Comparison of ENCODE assay signal across 8 cellular contexts in the genomic region with DNA sequence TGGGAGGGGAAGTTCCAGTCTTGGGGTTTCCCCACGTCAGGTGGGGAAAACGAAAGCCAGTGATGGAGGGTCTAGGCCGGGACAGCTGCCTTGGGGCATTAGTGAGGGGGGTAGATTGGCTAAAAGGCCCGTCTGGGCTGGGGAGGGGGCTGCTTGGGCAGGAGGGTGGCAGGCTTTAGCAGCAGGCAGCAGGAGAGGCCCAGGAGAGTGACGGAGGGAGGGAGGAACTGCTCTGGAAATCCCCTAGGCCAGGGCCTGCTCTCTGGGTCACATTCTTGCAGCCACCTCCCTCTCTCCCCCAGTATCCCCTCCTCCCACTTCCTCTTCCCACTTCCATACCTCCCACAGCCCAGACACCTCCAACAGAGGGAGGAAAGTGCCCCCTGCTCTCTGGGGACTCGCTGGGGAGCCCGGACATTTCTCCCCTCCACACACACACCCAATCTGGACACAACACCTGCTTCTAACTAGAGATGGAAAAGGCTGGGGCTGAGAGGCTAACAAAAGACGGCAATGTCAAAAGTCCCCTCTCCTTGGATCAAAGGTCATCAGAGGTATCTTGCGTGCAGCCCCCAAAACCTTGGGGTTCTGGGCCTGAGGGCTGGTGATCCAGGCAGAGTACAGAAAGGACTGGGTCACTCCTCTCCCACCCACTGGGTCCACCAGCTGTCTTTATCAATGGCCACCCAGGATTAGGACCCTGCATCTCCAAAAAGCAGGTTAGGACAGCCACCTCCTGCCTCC. TPM values are rescaled to one million over a fixed set of nuclear protein-coding genes. Genes with fewer than 3 reads are reported as not detected.
A peak's percentile ranks its signal among the peaks of the same experiment; 100 is the strongest.
DNase-seq lines count a peak whose midpoint lies in the region; ATAC-seq and TF ChIP-seq lines count a peak whose summit lies in the region.

No MANE protein-coding gene starts in this region.

- H3K4me1 Mint-ChIP-seq in MCF 10A (ENCODE audit: insufficient read depth, unreplicated experiment): peaks cover 23% of the 10 kb centered on the region

- no peaks in the 10 kb centered on the region for H3K27me3 Mint-ChIP-seq in MCF 10A (ENCODE audit: insufficient read depth, unreplicated experiment)

- no peaks in the 10 kb centered on the region for H3K36me3 Mint-ChIP-seq in MCF 10A (ENCODE audit: insufficient read depth, unreplicated experiment)

- no peak overlapping the region for H3K27ac ChIP-seq in mesendoderm (ENCODE audit: low read depth, low read length)

- no TSS peak for BruUV-seq in MCF 10A (replicated peaks; lab: Mats Ljungman, UMichigan)

- peak overlapping the region; percentile 13 for H3K4me2 ChIP-seq in mesendoderm (ENCODE audit: low read length)

- no peak overlapping the region for H2BK5ac ChIP-seq in mesendoderm (ENCODE audit: low read length)

- ATAC-seq in GM21515 (IDR thresholded peaks at IDR 0.05; ENCODE audit: unreplicated experiment): no peak
- ATAC-seq in HG02970 (IDR thresholded peaks at IDR 0.05; ENCODE audit: low FRiP score, unreplicated experiment): no peak

- peaks cover 11% of the 10 kb centered on the region for H3K4me1 ChIP-seq in mesendoderm (ENCODE audit: control insufficient read depth, low read depth, low read length)

- H3K79me1 ChIP-seq in mesendoderm (ENCODE audit: low read length): peaks cover 2% of the 10 kb centered on the region

- peak overlapping the region; percentile 72 for H3K56ac ChIP-seq in mesendoderm (ENCODE audit: low read length)

- H3K18ac ChIP-seq in mesendoderm (ENCODE audit: low read length): no peak overlapping the region

- no peak overlapping the region for H3K4ac ChIP-seq in mesendoderm (ENCODE audit: low read depth, low read length)

- H4K5ac ChIP-seq in mesendoderm (ENCODE audit: low read length): no peak overlapping the region

- no peak overlapping the region for H3K23ac ChIP-seq in mesendoderm (ENCODE audit: low read length)

- POLR2A ChIA-PET in MCF 10A (lab: Yijun Ruan, JAX): interaction anchor here (1.6 to 3.3 kb wide), 2 partner anchors 16 to 76 kb away, joined by 7 to 25 read pairs; partner anchors contain the start of gene HSP90AB1

- H3K36me3 ChIP-seq in GM06990 (ENCODE audit: control insufficient read depth, insufficient read depth, low read length) (peaks cover 25% of the 10 kb centered on the region), mesendoderm (ENCODE audit: control insufficient read depth, insufficient read depth, low read length) (no peaks in the 10 kb centered on the region)

- peak; percentile 75 for DNase-seq in GM06990 (ENCODE audit: extremely low read depth, insufficient read length)
- DNase-seq in Kasumi-1 (lab: John Stamatoyannopoulos, UW): peak; percentile 47 to 62
- no peak for DNase-seq in MCF 10A (ENCODE audit: unreplicated experiment)
- no peak for DNase-seq in mesendoderm
- DNase-seq in NCI-H1436 treated with DMSO at 0.1 percent for 48 hours (lab: John Stamatoyannopoulos, UW): no peak
- no peak for DNase-seq in amniotic stem cell (lab: John Stamatoyannopoulos, UW)

- no peaks in the 10 kb centered on the region for H3K9me3 Mint-ChIP-seq in MCF 10A (ENCODE audit: unreplicated experiment)

- intact Hi-C loops in MCF 10A (cut with micrococcal nuclease): loop anchor here (2.0 kb wide), 1 partner anchor 49 kb away; the partner anchor contains the start of gene AARS2

- peak overlapping the region; percentile 91 for H3K4me3 Mint-ChIP-seq in MCF 10A (ENCODE audit: unreplicated experiment)

- peak overlapping the region; percentile 96 for H3K4me3 ChIP-seq in GM06990 (replicated peaks; ENCODE audit: low read depth, low read length)
- H3K4me3 ChIP-seq in mesendoderm (ENCODE audit: low read length): no peak overlapping the region

- H2BK15ac ChIP-seq in mesendoderm (replicated peaks; ENCODE audit: low read depth): no peak overlapping the region

- no CpG with 5 or more reads among the region's 9 CpGs for whole genome bisulfite sequencing in mesendoderm (ENCODE audit: extremely low coverage, insufficient coverage, low lambda C conversion rate)

- TF ChIP-seq CTCF in GM06990 (IDR thresholded peaks at IDR 0.05; ENCODE audit: insufficient read depth, low read length, poor library complexity, severe bottlenecking): no peak
- TF ChIP-seq CTCF in MCF 10A (IDR thresholded peaks at IDR 0.05; ENCODE audit: unreplicated experiment): no peak

- H2AK5ac ChIP-seq in mesendoderm (ENCODE audit: low read length): no peak overlapping the region

- H2BK120ac ChIP-seq in mesendoderm (ENCODE audit: low read depth, low read length): no peak overlapping the region

- no peak overlapping the region for H4K8ac ChIP-seq in mesendoderm (ENCODE audit: low read depth, low read length)

- no peaks in the 10 kb centered on the region for H3K79me2 ChIP-seq in mesendoderm (ENCODE audit: control insufficient read depth, insufficient read depth, low read length)

- CTCF ChIA-PET in MCF 10A (lab: Yijun Ruan, JAX): interaction anchor here (0.8 to 1.9 kb wide), 6 partner anchors 21 to 95 kb away, joined by 3 to 8 read pairs (median 4); no protein-coding TSS in a partner anchor

- H3K27me3 ChIP-seq in GM06990 (replicated peaks; ENCODE audit: control insufficient read depth, insufficient read depth, low read length) (no peaks in the 10 kb centered on the region), mesendoderm (ENCODE audit: insufficient read depth, low read length, poor library complexity) (no peaks in the 10 kb centered on the region)

- peak overlapping the region; percentile 85 for H3K9ac ChIP-seq in mesendoderm (ENCODE audit: low read length)

- H3K27ac Mint-ChIP-seq in MCF 10A (ENCODE audit: low read depth, unreplicated experiment): peak overlapping the region; percentile 77

RNA-seq across cellular contexts. Expression of gene NFKBIE, which starts 1.8 kb away (rescaled TPM):
- total RNA-seq in MCF 10A (2022): 6.0 and 8.8 TPM in 2 replicates
- 4.8 TPM for polyA plus RNA-seq in mesendoderm (2013, experiment 1 of 2)
- 5.4 TPM for polyA plus RNA-seq in mesendoderm (2013, experiment 2 of 2)

RNA-seq across cellular contexts. Expression of gene SLC35B2, which starts 6.2 kb away (rescaled TPM):
- total RNA-seq in MCF 10A (2022): 27.1 and 31.3 TPM in 2 replicates
- polyA plus RNA-seq in mesendoderm (2013, experiment 1 of 2): 18.8 TPM
- polyA plus RNA-seq in mesendoderm (2013, experiment 2 of 2): 16.7 TPM

RNA-seq across cellular contexts. Expression of gene TMEM151B, which starts 6.7 kb away (rescaled TPM):
- total RNA-seq in MCF 10A (2022): not detected in 2 replicates
- 1.6 TPM for polyA plus RNA-seq in mesendoderm (2013, experiment 1 of 2)
- 1.6 TPM for polyA plus RNA-seq in mesendoderm (2013, experiment 2 of 2)

RNA-seq across cellular contexts. Expression of gene HSP90AB1, which starts 16.6 kb away (rescaled TPM):
- 546 and 577 TPM in 2 replicates for total RNA-seq in MCF 10A (2022)
- polyA plus RNA-seq in mesendoderm (2013, experiment 1 of 2): 2,015 TPM
- polyA plus RNA-seq in mesendoderm (2013, experiment 2 of 2): 2,012 TPM

RNA-seq across cellular contexts. Expression of gene SLC29A1, which starts 40.1 kb away (rescaled TPM):
- total RNA-seq in MCF 10A (2022): 6.8 and 7.0 TPM in 2 replicates
- polyA plus RNA-seq in mesendoderm (2013, experiment 1 of 2): 76.7 TPM
- polyA plus RNA-seq in mesendoderm (2013, experiment 2 of 2): 79.0 TPM

Comparison
In these comparisons a context has a peak if more than half of its experiments do, and no peak if none do; other contexts are left out.
1. DNase-seq: peak in GM06990 (single experiment) and Kasumi-1 (2 of 2); none in MCF 10A (single experiment), mesendoderm (single experiment), NCI-H1436 treated with DMSO at 0.1 percent for 48 hours (single experiment) and amniotic stem cell (single experiment).